Comparison of ENCODE assay signal across 8 cellular contexts in genomic region chr10:110865184-110865803, GRCh38. TPM values are rescaled to one million over a fixed set of nuclear protein-coding genes. Genes with fewer than 3 reads are reported as not detected.
A peak's percentile ranks its signal among the peaks of the same experiment; 100 is the strongest.
DNase-seq lines count a peak whose midpoint lies in the region; ATAC-seq and TF ChIP-seq lines count a peak whose summit lies in the region.

No MANE protein-coding gene starts in this region.

- H3K9me2 ChIP-seq in OCI-LY7 (ENCODE audit: insufficient read depth, low read length): no peaks in the 10 kb centered on the region

- intact Hi-C loops in OCI-LY7 (cut with micrococcal nuclease; ENCODE audit: unreplicated experiment): loop anchor here (2.0 kb wide), 1 partner anchor 22 kb away; no protein-coding TSS in a partner anchor

- H3K4me1 ChIP-seq in OCI-LY7 (ENCODE audit: insufficient read depth, low read length, poor library complexity, severe bottlenecking) (peaks cover 100% of the 10 kb centered on the region), osteoblast (ENCODE audit: insufficient read depth, low read length) (peaks cover 19% of the 10 kb centered on the region)

- DNase-seq in ELR (ENCODE audit: low read depth): peak; percentile 78
- DNase-seq in OCI-LY7 (ENCODE audit: low spot score): no peak
- DNase-seq in erythroblast (lab: John Stamatoyannopoulos, UW): peak; percentile 32 to 45
- DNase-seq in osteoblast (ENCODE audit: insufficient read length, low spot score, missing footprints): no peak
- DNase-seq in stimulated activated naive CD4-positive, alpha-beta T cell treated with Interleukin-2 at 50 U/mL for 16 hours (lab: John Stamatoyannopoulos, UW): no peak
- no peak for DNase-seq in SW 1271 (lab: John Stamatoyannopoulos, UW)
- no peak for DNase-seq in SKM-1 (lab: John Stamatoyannopoulos, UW; ENCODE audit: unreplicated experiment)

- POLR2A ChIA-PET in OCI-LY7 (lab: Charles Lee): interaction anchor here (1.4 to 5.3 kb wide), 3 partner anchors 22 to 62 kb away, joined by 3 to 75 read pairs (median 27); no protein-coding TSS in a partner anchor

- peak overlapping the region; percentile 60 for H3K4me3 ChIP-seq in OCI-LY7 (ENCODE audit: low read depth, low read length, poor library complexity, severe bottlenecking)
- H3K4me3 ChIP-seq in osteoblast (ENCODE audit: insufficient read depth, low read length): no peak overlapping the region

- no peak for ATAC-seq in HG03039 (IDR thresholded peaks at IDR 0.05; ENCODE audit: unreplicated experiment)

- no peaks in the 10 kb centered on the region for H3K9me3 ChIP-seq in OCI-LY7 (ENCODE audit: low read length)
- H3K9me3 ChIP-seq in osteoblast (ENCODE audit: low read depth, low read length): no peaks in the 10 kb centered on the region

- no peaks in the 10 kb centered on the region for H3K27me3 ChIP-seq in osteoblast (ENCODE audit: insufficient read depth, low read length)

- H3K4me2 ChIP-seq in OCI-LY7 (ENCODE audit: low read length): peak overlapping the region; percentile 92
- H3K4me2 ChIP-seq in osteoblast (ENCODE audit: insufficient read depth, low read length): peak overlapping the region; percentile 17

- no peak for TF ChIP-seq POLR2A in erythroblast (IDR thresholded peaks at IDR 0.05; ENCODE audit: low read length)

- no peaks in the 10 kb centered on the region for H3K36me3 ChIP-seq in OCI-LY7 (ENCODE audit: insufficient read depth, low read length)
- no peaks in the 10 kb centered on the region for H3K36me3 ChIP-seq in osteoblast (ENCODE audit: insufficient read depth, low read length)

- peak overlapping the region; percentile 61 for H2AFZ ChIP-seq in OCI-LY7 (ENCODE audit: low read length)
- peak overlapping the region; percentile 83 for H2AFZ ChIP-seq in osteoblast (ENCODE audit: low read length)

- H3K79me2 ChIP-seq in OCI-LY7 (ENCODE audit: insufficient read depth, low read depth, low read length) (no peaks in the 10 kb centered on the region; the same call in 1 of the 2 replicates), osteoblast (ENCODE audit: insufficient read depth, low read length) (no peaks in the 10 kb centered on the region)

- CTCF ChIA-PET in OCI-LY7 (lab: Charles Lee; ENCODE audit: unreplicated experiment): no interaction called here

- peak overlapping the region; percentile 92 for H3K27ac ChIP-seq in OCI-LY7 (ENCODE audit: low read depth, low read length, poor library complexity, severe bottlenecking)
- no peak overlapping the region for H3K27ac ChIP-seq in osteoblast (ENCODE audit: low read depth, low read length)

- no peak for TF ChIP-seq CTCF in OCI-LY7 (conservative IDR thresholded peaks at IDR 0.05; ENCODE audit: low read length)
- no peak for TF ChIP-seq CTCF in osteoblast (IDR thresholded peaks at IDR 0.05; ENCODE audit: extremely low read depth, low read depth, low read length)

- H4K20me1 ChIP-seq in OCI-LY7 (ENCODE audit: insufficient read depth, low read length) (no peaks in the 10 kb centered on the region), osteoblast (ENCODE audit: insufficient read depth, low read length) (no peaks in the 10 kb centered on the region)

- no TSS peak for BruUV-seq in OCI-LY7 (replicated peaks; lab: Mats Ljungman, UMichigan)

RNA-seq across cellular contexts. Expression of gene PDCD4, which starts 6.4 kb away (rescaled TPM):
- total RNA-seq in OCI-LY7 (2014; rRNA removed; shearing (Covaris generic)): 59.0 and 70.6 TPM in 2 replicates
- total RNA-seq in OCI-LY7 (2022) (116 and 131 TPM in 2 replicates), osteoblast (63.1 and 73.8 TPM in 2 replicates)

RNA-seq across cellular contexts. Expression of gene BBIP1, which starts 53.7 kb away (rescaled TPM):
- 8.9 and 34.4 TPM in 2 replicates for total RNA-seq in OCI-LY7 (2014; rRNA removed; shearing (Covaris generic))
- total RNA-seq in OCI-LY7 (2022) (32.4 and 34.8 TPM in 2 replicates), osteoblast (31.2 and 32.2 TPM in 2 replicates)

RNA-seq across cellular contexts. Expression of gene SHOC2, which starts 54.1 kb away (rescaled TPM):
- 46.7 and 54.1 TPM in 2 replicates for total RNA-seq in OCI-LY7 (2014; rRNA removed; shearing (Covaris generic))
- 92.2 and 109 TPM in 2 replicates for total RNA-seq in OCI-LY7 (2022)
- 69.0 and 73.8 TPM in 2 replicates for total RNA-seq in osteoblast

Comparison
In these comparisons a context has a peak if more than half of its experiments do, and no peak if none do; other contexts are left out.
1. DNase-seq: peak in ELR (single experiment) and erythroblast (2 of 2); none in OCI-LY7 (single experiment), osteoblast (single experiment), stimulated activated naive CD4-positive, alpha-beta T cell treated with Interleukin-2 at 50 U/mL for 16 hours (single experiment), SW 1271 (0 of 2) and SKM-1 (single experiment).